In genomic region chr17:45719335-45720071, GRCh38 we compare ENCODE assay signal across 8 cellular contexts.
DNase-seq lines count a peak whose midpoint lies in the region; ATAC-seq and TF ChIP-seq lines count a peak whose summit lies in the region.

No MANE protein-coding gene starts in this region.

- no peak overlapping the region for H3K4me3 ChIP-seq in endodermal cell (ENCODE audit: low read length)

- H3K9me3 ChIP-seq in endodermal cell (ENCODE audit: control insufficient read depth, low read length) = peaks cover 3% of the 10 kb centered on the region

- H3K27me3 ChIP-seq in endodermal cell (ENCODE audit: control insufficient read depth, insufficient read depth, low read length, poor library complexity, severe bottlenecking) = peaks cover 6% of the 10 kb centered on the region

- no peak overlapping the region for H3K4me3 Mint-ChIP-seq in endodermal cell

- peak; percentile 71 for TF ChIP-seq CTCF in endodermal cell (conservative IDR thresholded peaks at IDR 0.05)

- ATAC-seq in GM18870 (IDR thresholded peaks at IDR 0.05; ENCODE audit: unreplicated experiment) = no peak
- ATAC-seq in HG03442 (IDR thresholded peaks at IDR 0.05; ENCODE audit: unreplicated experiment) = no peak
- no peak for ATAC-seq in HG03469 (IDR thresholded peaks at IDR 0.05; ENCODE audit: unreplicated experiment)

- H3K27ac Mint-ChIP-seq in endodermal cell = no peak overlapping the region

- H3K36me3 Mint-ChIP-seq in endodermal cell (ENCODE audit: low read depth) = no peaks in the 10 kb centered on the region

- intact Hi-C loops in posterior cingulate gyrus (cut with DNase I) = loop anchor here (5.0 kb wide), 1 partner anchor 113 kb away; no protein-coding TSS in a partner anchor

- H3K9ac ChIP-seq in endodermal cell (ENCODE audit: extremely low read depth, low read length, poor library complexity, severe bottlenecking) = no peak overlapping the region

- WGBS in endodermal cell (ENCODE audit: insufficient coverage in 1 of 2, insufficient read length in 1 of 2), 2 experiments = 82 to 90% methylated on average over 2 to 3 of the region's 3 CpGs

- peaks cover 23% of the 10 kb centered on the region for H3K27me3 Mint-ChIP-seq in endodermal cell (ENCODE audit: insufficient read depth)

- no peaks in the 10 kb centered on the region for H3K36me3 ChIP-seq in endodermal cell (ENCODE audit: control insufficient read depth, insufficient read depth, low read length)

- peaks cover 2% of the 10 kb centered on the region for H3K9me3 Mint-ChIP-seq in endodermal cell

- no peak overlapping the region for H3K27ac ChIP-seq in endodermal cell (ENCODE audit: low read depth, low read length)

- peaks cover 7% of the 10 kb centered on the region for H3K4me1 Mint-ChIP-seq in endodermal cell

- H3K4me1 ChIP-seq in endodermal cell (ENCODE audit: control insufficient read depth, insufficient read depth, low read length) = no peaks in the 10 kb centered on the region

- DNase-seq in DMS153 treated with DMSO at 0.1 percent for 48 hours (lab: John Stamatoyannopoulos, UW; ENCODE audit: unreplicated experiment) (peak; percentile 24), DMS153 (lab: John Stamatoyannopoulos, UW) (no peak), NCI-H2196 (lab: John Stamatoyannopoulos, UW; ENCODE audit: unreplicated experiment) (peak; percentile 75), endodermal cell (peak; percentile 84), posterior cingulate gyrus (peak in 8 of 10 donors; percentile 29 to 91 (median 56))
